Comparison of ENCODE assay signal across 2 cellular contexts in the genomic region with DNA sequence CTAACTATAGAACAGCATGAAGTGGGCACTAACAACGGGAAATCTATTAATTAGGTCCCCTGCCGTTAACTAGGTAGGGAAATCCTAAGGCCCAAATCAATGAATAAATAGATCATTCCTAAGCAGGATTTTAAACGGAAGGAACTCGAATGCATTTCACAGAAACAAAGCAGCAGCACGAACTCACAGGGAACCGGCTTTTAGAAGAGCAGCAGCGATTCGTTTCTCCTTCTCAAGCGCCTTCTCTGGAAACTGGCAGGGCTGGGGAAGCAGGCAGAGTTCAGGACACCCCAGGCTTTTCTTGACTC.
TF ChIP-seq lines count a peak whose summit lies in the region.

No MANE protein-coding gene starts in this region.

TF ChIP-seq in SK-N-SH, 30 proteins besides CTCF, POLR2A, EP300 and RAD21 (continued from another document):
- TF ChIP-seq, protein P1, sequence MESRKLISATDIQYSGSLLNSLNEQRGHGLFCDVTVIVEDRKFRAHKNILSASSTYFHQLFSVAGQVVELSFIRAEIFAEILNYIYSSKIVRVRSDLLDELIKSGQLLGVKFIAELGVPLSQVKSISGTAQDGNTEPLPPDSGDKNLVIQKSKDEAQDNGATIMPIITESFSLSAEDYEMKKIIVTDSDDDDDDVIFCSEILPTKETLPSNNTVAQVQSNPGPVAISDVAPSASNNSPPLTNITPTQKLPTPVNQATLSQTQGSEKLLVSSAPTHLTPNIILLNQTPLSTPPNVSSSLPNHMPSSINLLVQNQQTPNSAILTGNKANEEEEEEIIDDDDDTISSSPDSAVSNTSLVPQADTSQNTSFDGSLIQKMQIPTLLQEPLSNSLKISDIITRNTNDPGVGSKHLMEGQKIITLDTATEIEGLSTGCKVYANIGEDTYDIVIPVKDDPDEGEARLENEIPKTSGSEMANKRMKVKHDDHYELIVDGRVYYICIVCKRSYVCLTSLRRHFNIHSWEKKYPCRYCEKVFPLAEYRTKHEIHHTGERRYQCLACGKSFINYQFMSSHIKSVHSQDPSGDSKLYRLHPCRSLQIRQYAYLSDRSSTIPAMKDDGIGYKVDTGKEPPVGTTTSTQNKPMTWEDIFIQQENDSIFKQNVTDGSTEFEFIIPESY (IDR thresholded peaks at IDR 0.05; ENCODE audit: borderline replicate concordance, low read depth), result no peak
- TF ChIP-seq FOXJ3 (CRISPR knock-in tag; IDR thresholded peaks at IDR 0.05), result no peak
TF ChIP-seq in SK-N-SH: peak in this region for 0.

TF ChIP-seq in SK-N-SH treated with all-trans-retinoic acid at 6 μM for 48 hours, 23 proteins besides CTCF, POLR2A, EP300 and RAD21 (continued from another document):
- TF ChIP-seq, protein P2, sequence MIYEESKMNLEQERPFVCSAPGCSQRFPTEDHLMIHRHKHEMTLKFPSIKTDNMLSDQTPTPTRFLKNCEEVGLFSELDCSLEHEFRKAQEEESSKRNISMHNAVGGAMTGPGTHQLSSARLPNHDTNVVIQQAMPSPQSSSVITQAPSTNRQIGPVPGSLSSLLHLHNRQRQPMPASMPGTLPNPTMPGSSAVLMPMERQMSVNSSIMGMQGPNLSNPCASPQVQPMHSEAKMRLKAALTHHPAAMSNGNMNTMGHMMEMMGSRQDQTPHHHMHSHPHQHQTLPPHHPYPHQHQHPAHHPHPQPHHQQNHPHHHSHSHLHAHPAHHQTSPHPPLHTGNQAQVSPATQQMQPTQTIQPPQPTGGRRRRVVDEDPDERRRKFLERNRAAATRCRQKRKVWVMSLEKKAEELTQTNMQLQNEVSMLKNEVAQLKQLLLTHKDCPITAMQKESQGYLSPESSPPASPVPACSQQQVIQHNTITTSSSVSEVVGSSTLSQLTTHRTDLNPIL (CRISPR knock-in tag; IDR thresholded peaks at IDR 0.05; ENCODE audit: low read depth), result no peak
- TF ChIP-seq CSDC2 (CRISPR knock-in tag; IDR thresholded peaks at IDR 0.05) (no peak), RARB (CRISPR knock-in tag; IDR thresholded peaks at IDR 0.05) (no peak), ZNF70 (CRISPR knock-in tag; IDR thresholded peaks at IDR 0.05) (no peak), GLIS3 (CRISPR knock-in tag; IDR thresholded peaks at IDR 0.05) (no peak), TOX (CRISPR knock-in tag; IDR thresholded peaks at IDR 0.05; ENCODE audit: borderline replicate concordance) (no peak), ZNF565 (CRISPR knock-in tag; conservative IDR thresholded peaks at IDR 0.05; ENCODE audit: low read depth) (no peak), TCF4 (CRISPR knock-in tag; IDR thresholded peaks at IDR 0.05; ENCODE audit: borderline replicate concordance) (no peak), ZFP30 (CRISPR knock-in tag; IDR thresholded peaks at IDR 0.05) (no peak), BACH2 (CRISPR knock-in tag; IDR thresholded peaks at IDR 0.05; ENCODE audit: borderline replicate concordance) (no peak), ZFP3 (CRISPR knock-in tag; IDR thresholded peaks at IDR 0.05) (no peak), ZNF8 (CRISPR knock-in tag; IDR thresholded peaks at IDR 0.05) (no peak), ZC3H10 (CRISPR knock-in tag; IDR thresholded peaks at IDR 0.05) (no peak), OSR1 (CRISPR knock-in tag; IDR thresholded peaks at IDR 0.05) (no peak), PPARA (CRISPR knock-in tag; IDR thresholded peaks at IDR 0.05; ENCODE audit: borderline replicate concordance) (no peak)
- TF ChIP-seq, protein P3, sequence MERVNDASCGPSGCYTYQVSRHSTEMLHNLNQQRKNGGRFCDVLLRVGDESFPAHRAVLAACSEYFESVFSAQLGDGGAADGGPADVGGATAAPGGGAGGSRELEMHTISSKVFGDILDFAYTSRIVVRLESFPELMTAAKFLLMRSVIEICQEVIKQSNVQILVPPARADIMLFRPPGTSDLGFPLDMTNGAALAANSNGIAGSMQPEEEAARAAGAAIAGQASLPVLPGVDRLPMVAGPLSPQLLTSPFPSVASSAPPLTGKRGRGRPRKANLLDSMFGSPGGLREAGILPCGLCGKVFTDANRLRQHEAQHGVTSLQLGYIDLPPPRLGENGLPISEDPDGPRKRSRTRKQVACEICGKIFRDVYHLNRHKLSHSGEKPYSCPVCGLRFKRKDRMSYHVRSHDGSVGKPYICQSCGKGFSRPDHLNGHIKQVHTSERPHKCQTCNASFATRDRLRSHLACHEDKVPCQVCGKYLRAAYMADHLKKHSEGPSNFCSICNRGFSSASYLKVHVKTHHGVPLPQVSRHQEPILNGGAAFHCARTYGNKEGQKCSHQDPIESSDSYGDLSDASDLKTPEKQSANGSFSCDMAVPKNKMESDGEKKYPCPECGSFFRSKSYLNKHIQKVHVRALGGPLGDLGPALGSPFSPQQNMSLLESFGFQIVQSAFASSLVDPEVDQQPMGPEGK (CRISPR knock-in tag; IDR thresholded peaks at IDR 0.05; ENCODE audit: borderline replicate concordance), result no peak
